Comparison of ENCODE assay signal across 15 cellular contexts in the genomic region with DNA sequence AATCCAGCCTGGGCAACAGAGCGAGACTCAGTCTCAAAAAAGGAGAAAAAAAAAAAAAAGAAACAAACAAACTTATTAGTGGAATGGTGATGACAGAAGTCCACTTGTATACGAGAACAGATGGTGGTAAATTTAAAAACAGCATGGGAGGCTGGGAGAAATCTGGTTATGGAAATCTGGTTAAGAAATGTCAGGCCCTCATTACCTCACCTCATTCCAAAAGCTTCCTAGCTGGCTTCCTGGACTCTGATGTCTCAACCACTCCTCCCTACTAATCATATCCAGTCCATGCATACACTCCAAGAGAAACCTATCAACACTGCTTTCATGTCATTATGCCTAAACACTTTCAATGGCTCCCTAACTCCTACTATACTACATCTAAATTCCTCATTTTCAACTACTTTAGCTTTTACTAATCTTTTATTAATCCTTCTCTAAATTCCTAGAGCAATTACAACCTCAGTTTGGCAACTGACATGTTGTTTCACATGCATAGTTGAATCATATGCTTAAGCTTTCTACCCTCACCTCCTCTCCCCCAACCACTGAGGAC. TPM values are rescaled to one million over a fixed set of nuclear protein-coding genes. Genes with fewer than 3 reads are reported as not detected.
DNase-seq lines count a peak whose midpoint lies in the region; ATAC-seq and TF ChIP-seq lines count a peak whose summit lies in the region.
"Had no signal": no experiment of that assay in that cellular context is flagged by ENCODE, and none has a peak within 500 bp of the region (broad histone marks: within the 10 kb centered on the region; RNA-seq: fewer than 3 reads in every experiment).

No MANE protein-coding gene starts in this region.

- peak; percentile 61 for ATAC-seq in RWPE2 (ENCODE audit: low read depth)

- peaks cover 69% of the 10 kb centered on the region for H3K4me1 Mint-ChIP-seq in activated naive CD4-positive, alpha-beta T cell treated with anti-CD3 and anti-CD28 coated beads, Interleukin-2, amount 50 U/mL, for 24 hours
- H3K4me1 Mint-ChIP-seq in activated naive CD4-positive, alpha-beta T cell treated with anti-CD3 and anti-CD28 coated beads, Interleukin-2, amount 10 ng/mL, durations not matched to agents 7 days and 5 days: peaks cover 23% of the 10 kb centered on the region

- H3K4me3 Mint-ChIP-seq in activated naive CD4-positive, alpha-beta T cell treated with anti-CD3 and anti-CD28 coated beads, Interleukin-2, amount 50 U/mL, for 24 hours: no peak overlapping the region
- H3K4me3 Mint-ChIP-seq in activated naive CD4-positive, alpha-beta T cell treated with anti-CD3 and anti-CD28 coated beads, Interleukin-2, amount 10 ng/mL, durations not matched to agents 7 days and 5 days: no peak overlapping the region
- H3K4me3 Mint-ChIP-seq: nephron had no signal

- CTCF ChIA-PET in activated naive CD4-positive, alpha-beta T cell treated with anti-CD3 and anti-CD28 coated beads, Interleukin-2, amount 10 ng/mL, durations not matched to agents 7 days and 5 days (lab: Charles Lee): no interaction called here
- CTCF ChIA-PET in HEK293T (lab: Yijun Ruan, JAX): interaction anchor here (0.6 kb wide), 1 partner anchor 12 kb away, joined by 3 read pairs; no protein-coding TSS in a partner anchor

- H3K4me1 ChIP-seq in RWPE2 (ENCODE audit: insufficient read depth, poor library complexity, severe bottlenecking): peaks cover 13% of the 10 kb centered on the region

- H3K9me3 ChIP-seq in RWPE2 (ENCODE audit: severe bottlenecking): no peaks in the 10 kb centered on the region

- DNase-seq in activated naive CD4-positive, alpha-beta T cell treated with anti-CD3 and anti-CD28 coated beads, Interleukin-2, amount 10 ng/mL, durations not matched to agents 7 days and 5 days: no peak
- no peak for DNase-seq in RWPE2 (ENCODE audit: low spot score)
- DNase-seq in fibroblast of the aortic adventitia (ENCODE audit: low read depth): peak; percentile 65
- peak; percentile 18 for DNase-seq in stromal cell of bone marrow (ENCODE audit: low read depth)
- no peak for DNase-seq in NCI-H1105 treated with DMSO at 0.1 percent for 48 hours (lab: John Stamatoyannopoulos, UW)
- no peak for DNase-seq in NCI-H187 (lab: John Stamatoyannopoulos, UW)
- no peak for DNase-seq in HEK293T (ENCODE audit: extremely low spot score)
- DNase-seq: NCI-H146; stimulated activated CD4-positive, alpha-beta T cell treated with anti-CD3 and anti-CD28 coated beads, Interleukin-15, amount 100 ng/mL, for 24 hours; stimulated activated naive CD4-positive, alpha-beta T cell treated with Interleukin-2 at 50 U/mL for 16 hours; WERI-Rb-1 had no signal

- TF ChIP-seq CTCF in RWPE2 (IDR thresholded peaks at IDR 0.05; ENCODE audit: poor library complexity, severe bottlenecking) (no peak), fibroblast of the aortic adventitia (IDR thresholded peaks at IDR 0.05; ENCODE audit: insufficient read depth, low read length) (no peak)

- no peak overlapping the region for H3K27ac ChIP-seq in RWPE2 (ENCODE audit: poor library complexity, severe bottlenecking)
- H3K27ac ChIP-seq: HL-60, WERI-Rb-1 had no signal

- no peaks in the 10 kb centered on the region for H3K27me3 Mint-ChIP-seq in activated naive CD4-positive, alpha-beta T cell treated with anti-CD3 and anti-CD28 coated beads, Interleukin-2, amount 50 U/mL, for 24 hours
- no peaks in the 10 kb centered on the region for H3K27me3 Mint-ChIP-seq in activated naive CD4-positive, alpha-beta T cell treated with anti-CD3 and anti-CD28 coated beads, Interleukin-2, amount 10 ng/mL, durations not matched to agents 7 days and 5 days

- H3K36me3 ChIP-seq in RWPE2 (ENCODE audit: low read depth): peaks cover 4% of the 10 kb centered on the region; the same call in 1 of the 2 replicates

- POLR2A ChIA-PET in HEK293T (lab: Yijun Ruan, JAX): no interaction called here

- no peaks in the 10 kb centered on the region for H3K9me3 Mint-ChIP-seq in activated naive CD4-positive, alpha-beta T cell treated with anti-CD3 and anti-CD28 coated beads, Interleukin-2, amount 50 U/mL, for 24 hours
- no peaks in the 10 kb centered on the region for H3K9me3 Mint-ChIP-seq in activated naive CD4-positive, alpha-beta T cell treated with anti-CD3 and anti-CD28 coated beads, Interleukin-2, amount 10 ng/mL, durations not matched to agents 7 days and 5 days
- H3K9me3 Mint-ChIP-seq: nephron had no signal

- H3K4me3 ChIP-seq in RWPE2 (ENCODE audit: severe bottlenecking): no peak overlapping the region
- H3K4me3 ChIP-seq in fibroblast of the aortic adventitia (ENCODE audit: low read depth, low read length): no peak overlapping the region
- H3K4me3 ChIP-seq: dorsolateral prefrontal cortex had no signal

- H3K36me3 Mint-ChIP-seq in activated naive CD4-positive, alpha-beta T cell treated with anti-CD3 and anti-CD28 coated beads, Interleukin-2, amount 50 U/mL, for 24 hours: peaks cover 2% of the 10 kb centered on the region
- peaks cover 9% of the 10 kb centered on the region for H3K36me3 Mint-ChIP-seq in activated naive CD4-positive, alpha-beta T cell treated with anti-CD3 and anti-CD28 coated beads, Interleukin-2, amount 10 ng/mL, durations not matched to agents 7 days and 5 days

- peak overlapping the region; percentile 80 for H3K27ac Mint-ChIP-seq in activated naive CD4-positive, alpha-beta T cell treated with anti-CD3 and anti-CD28 coated beads, Interleukin-2, amount 50 U/mL, for 24 hours
- no peak overlapping the region for H3K27ac Mint-ChIP-seq in activated naive CD4-positive, alpha-beta T cell treated with anti-CD3 and anti-CD28 coated beads, Interleukin-2, amount 10 ng/mL, durations not matched to agents 7 days and 5 days

- no peaks in the 10 kb centered on the region for H3K27me3 ChIP-seq in RWPE2 (ENCODE audit: insufficient read depth, poor library complexity, severe bottlenecking)
- H3K27me3 ChIP-seq: dorsolateral prefrontal cortex had no signal

TF ChIP-seq in HEK293T, 16 proteins besides CTCF, POLR2A, EP300 and RAD21:
- TF ChIP-seq SP1 (IDR thresholded peaks at IDR 0.05): no peak
- TF ChIP-seq, protein P1, sequence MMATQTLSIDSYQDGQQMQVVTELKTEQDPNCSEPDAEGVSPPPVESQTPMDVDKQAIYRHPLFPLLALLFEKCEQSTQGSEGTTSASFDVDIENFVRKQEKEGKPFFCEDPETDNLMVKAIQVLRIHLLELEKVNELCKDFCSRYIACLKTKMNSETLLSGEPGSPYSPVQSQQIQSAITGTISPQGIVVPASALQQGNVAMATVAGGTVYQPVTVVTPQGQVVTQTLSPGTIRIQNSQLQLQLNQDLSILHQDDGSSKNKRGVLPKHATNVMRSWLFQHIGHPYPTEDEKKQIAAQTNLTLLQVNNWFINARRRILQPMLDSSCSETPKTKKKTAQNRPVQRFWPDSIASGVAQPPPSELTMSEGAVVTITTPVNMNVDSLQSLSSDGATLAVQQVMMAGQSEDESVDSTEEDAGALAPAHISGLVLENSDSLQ (IDR thresholded peaks at IDR 0.05): no peak
- TF ChIP-seq TARDBP (IDR thresholded peaks at IDR 0.05): no peak
- no peak for TF ChIP-seq FOXA1 (IDR thresholded peaks at IDR 0.05)
- no peak for TF ChIP-seq HDGF (IDR thresholded peaks at IDR 0.05; ENCODE audit: borderline replicate concordance)
- no peak for TF ChIP-seq L3MBTL2 (conservative IDR thresholded peaks at IDR 0.05)
- no peak for TF ChIP-seq LEF1 (IDR thresholded peaks at IDR 0.05; ENCODE audit: borderline replicate concordance)
- no peak for TF ChIP-seq BHLHE40 (IDR thresholded peaks at IDR 0.05; ENCODE audit: borderline replicate concordance)
- no peak for TF ChIP-seq FOXK2 (IDR thresholded peaks at IDR 0.05)
- TF ChIP-seq ARNT (IDR thresholded peaks at IDR 0.05): no peak
- no peak for TF ChIP-seq SUZ12 (IDR thresholded peaks at IDR 0.05)
- TF ChIP-seq FOXM1 (IDR thresholded peaks at IDR 0.05; ENCODE audit: borderline replicate concordance): no peak
- no peak for TF ChIP-seq ZNF384 (IDR thresholded peaks at IDR 0.05)
- TF ChIP-seq CTBP1 (IDR thresholded peaks at IDR 0.05; ENCODE audit: borderline replicate concordance): no peak
- no peak for TF ChIP-seq ELF4 (IDR thresholded peaks at IDR 0.05)
- TF ChIP-seq NFRKB (IDR thresholded peaks at IDR 0.05): no peak

RNA-seq across cellular contexts. Expression of a gene that starts 52.9 kb away (rescaled TPM):
- total RNA-seq in fibroblast of the aortic adventitia (ENCODE audit: low replicate concordance): 17.4 and 38.0 TPM in 2 replicates

Comparison
In these comparisons a context has a peak if more than half of its experiments do, and no peak if none do; other contexts are left out.
1. DNase-seq: peak in fibroblast of the aortic adventitia (single experiment) and stromal cell of bone marrow (single experiment); none in activated naive CD4-positive, alpha-beta T cell treated with anti-CD3 and anti-CD28 coated beads, Interleukin-2, amount 10 ng/mL, durations not matched to agents 7 days and 5 days (single experiment), RWPE2 (single experiment), NCI-H1105 treated with DMSO at 0.1 percent for 48 hours (single experiment), NCI-H187 (0 of 2) and HEK293T (single experiment).